Comparison of ENCODE assay signal across 1 cellular context in genomic region chr3:100123112-100123511, GRCh38.
TF ChIP-seq lines count a peak whose summit lies in the region.

No MANE protein-coding gene starts in this region.

TF ChIP-seq in WTC11, 78 proteins besides CTCF, POLR2A, EP300 and RAD21 (continued from another document):
- TF ChIP-seq PRDM15 (CRISPR knock-in tag; IDR thresholded peaks at IDR 0.05) (no peak), USF1 (CRISPR knock-in tag; IDR thresholded peaks at IDR 0.05) (no peak), FOXP4 (CRISPR knock-in tag; IDR thresholded peaks at IDR 0.05) (no peak), E2F4 (CRISPR knock-in tag; IDR thresholded peaks at IDR 0.05; ENCODE audit: borderline replicate concordance, low read depth) (no peak)
TF ChIP-seq in WTC11: peak in this region for 0.
